ENCODE assay signal across 15 cellular contexts in genomic region chrX:122622800-122623199, GRCh38.
"Had no signal": no experiment of that assay in that cellular context is flagged by ENCODE, and none has a peak within 500 bp of the region (broad histone marks: within the 10 kb centered on the region; RNA-seq: fewer than 3 reads in every experiment).

No MANE protein-coding gene starts in this region.

- H3K4me3 Mint-ChIP-seq: activated naive CD4-positive, alpha-beta T cell treated with anti-CD3 and anti-CD28 coated beads for 36 hours; activated T-helper 17 cell treated with anti-CD3 and anti-CD28 coated beads, Interleukin-2, amount 50 U/mL, for 72 hours; natural killer cell; stimulated activated naive CD8-positive, alpha-beta T cell treated with anti-CD3 and anti-CD28 coated beads, Interleukin-15, amount 100 ng/mL, for 72 hours had no signal

- DNase-seq: activated CD4-positive, alpha-beta T cell treated with anti-CD3 and anti-CD28 coated beads for 1 hour; activated CD4-positive, alpha-beta T cell treated with anti-CD3 and anti-CD28 coated beads, Interleukin-2, amount 50 U/mL, for 48 hours; activated naive CD4-positive, alpha-beta T cell treated with anti-CD3 and anti-CD28 coated beads for 36 hours; erythroblast; hippocampal formation; kidney; mesenchymal stem cell; natural killer cell; stimulated activated naive CD8-positive, alpha-beta T cell treated with anti-CD3 and anti-CD28 coated beads, Interleukin-15, amount 100 ng/mL, for 72 hours; T-helper 1 cell; upper lobe of right lung had no signal

- H3K36me3 Mint-ChIP-seq: natural killer cell had no signal

- H3K27me3 Mint-ChIP-seq: activated T-helper 17 cell treated with anti-CD3 and anti-CD28 coated beads, Interleukin-2, amount 50 U/mL, for 72 hours; stimulated activated naive CD8-positive, alpha-beta T cell treated with anti-CD3 and anti-CD28 coated beads, Interleukin-15, amount 100 ng/mL, for 72 hours had no signal

- H3K36me3 ChIP-seq: ascending aorta, right atrium auricular region, upper lobe of right lung had no signal

- H3K9me3 ChIP-seq: ascending aorta, upper lobe of right lung had no signal

- H3K4me2 ChIP-seq: smooth muscle cell had no signal

- H3K27me3 ChIP-seq: ascending aorta, right atrium auricular region, upper lobe of right lung had no signal

- H3K27ac ChIP-seq: ascending aorta, right atrium auricular region, upper lobe of right lung had no signal

- ATAC-seq: activated T-helper 17 cell treated with anti-CD3 and anti-CD28 coated beads, Interleukin-2, amount 50 U/mL, for 72 hours; natural killer cell; stimulated activated naive CD8-positive, alpha-beta T cell treated with anti-CD3 and anti-CD28 coated beads, Interleukin-15, amount 100 ng/mL, for 72 hours; upper lobe of right lung had no signal

- H3K27ac Mint-ChIP-seq: activated naive CD4-positive, alpha-beta T cell treated with anti-CD3 and anti-CD28 coated beads for 36 hours; activated T-helper 17 cell treated with anti-CD3 and anti-CD28 coated beads, Interleukin-2, amount 50 U/mL, for 72 hours; natural killer cell; stimulated activated naive CD8-positive, alpha-beta T cell treated with anti-CD3 and anti-CD28 coated beads, Interleukin-15, amount 100 ng/mL, for 72 hours had no signal

- H3K4me1 ChIP-seq: ascending aorta, right atrium auricular region, upper lobe of right lung had no signal

- H3K4me1 Mint-ChIP-seq: activated T-helper 17 cell treated with anti-CD3 and anti-CD28 coated beads, Interleukin-2, amount 50 U/mL, for 72 hours; natural killer cell; stimulated activated naive CD8-positive, alpha-beta T cell treated with anti-CD3 and anti-CD28 coated beads, Interleukin-15, amount 100 ng/mL, for 72 hours had no signal

- H3K9me3 Mint-ChIP-seq: activated naive CD4-positive, alpha-beta T cell treated with anti-CD3 and anti-CD28 coated beads for 36 hours; activated T-helper 17 cell treated with anti-CD3 and anti-CD28 coated beads, Interleukin-2, amount 50 U/mL, for 72 hours had no signal

- H3K4me3 ChIP-seq: ascending aorta, right atrium auricular region, smooth muscle cell, upper lobe of right lung had no signal
